In genomic region chr2:101763496-101764333, GRCh38 we compare ENCODE assay signal across 1 cellular context.
TF ChIP-seq lines count a peak whose summit lies in the region.

No MANE protein-coding gene starts in this region.

TF ChIP-seq in HepG2, 621 proteins besides CTCF, POLR2A, EP300 and RAD21 (continued from another document and continues in another):
- TF ChIP-seq SKIL (CRISPR knock-in tag; IDR thresholded peaks at IDR 0.05; ENCODE audit: borderline replicate concordance) (peak; percentile 79; the same call in 1 of the 2 replicates), IRF2 (CRISPR knock-in tag; IDR thresholded peaks at IDR 0.05) (peak; percentile 82; the same call in 1 of the 2 replicates), DNMT1 (CRISPR knock-in tag; IDR thresholded peaks at IDR 0.05) (no peak), MAFF (IDR thresholded peaks at IDR 0.05; ENCODE audit: low read depth, low read length) (no peak), KDM3A (CRISPR knock-in tag; IDR thresholded peaks at IDR 0.05; ENCODE audit: low read depth) (no peak), RBFOX2 (IDR thresholded peaks at IDR 0.05; ENCODE audit: low read depth, low read length) (no peak), ZNF17 (CRISPR knock-in tag; IDR thresholded peaks at IDR 0.05) (no peak), U2AF1 (optimal IDR thresholded peaks at IDR 0.05; ENCODE audit: low read depth, low read length) (no peak), ZNF777 (CRISPR knock-in tag; IDR thresholded peaks at IDR 0.05) (no peak), HOMEZ (CRISPR knock-in tag; IDR thresholded peaks at IDR 0.05; ENCODE audit: low read depth) (peak; percentile 57; the same call in 1 of the 2 replicates), ADNP (CRISPR knock-in tag; IDR thresholded peaks at IDR 0.05) (no peak), RARG (CRISPR knock-in tag; IDR thresholded peaks at IDR 0.05; ENCODE audit: low read depth) (no peak), FOXP1 (IDR thresholded peaks at IDR 0.05) (peak; percentile 82), FOXP1 (CRISPR knock-in tag; IDR thresholded peaks at IDR 0.05) (peak; percentile 95), ZNF790 (CRISPR knock-in tag; IDR thresholded peaks at IDR 0.05; ENCODE audit: borderline replicate concordance) (no peak), CBFB (CRISPR knock-in tag; IDR thresholded peaks at IDR 0.05) (peak; percentile 94), GTF3A (CRISPR knock-in tag; conservative IDR thresholded peaks at IDR 0.05) (no peak), PBX3 (CRISPR knock-in tag; IDR thresholded peaks at IDR 0.05; ENCODE audit: borderline replicate concordance) (no peak), KLF6 (CRISPR knock-in tag; IDR thresholded peaks at IDR 0.05) (0 out of 2 replicates have a peak, but pooled peaks have one; percentile 73), ZSCAN29 (CRISPR knock-in tag; conservative IDR thresholded peaks at IDR 0.05) (0 out of 2 replicates have a peak, but pooled peaks have one; percentile 26), ZNF20 (CRISPR knock-in tag; IDR thresholded peaks at IDR 0.05) (no peak), E2F2 (CRISPR knock-in tag; IDR thresholded peaks at IDR 0.05; ENCODE audit: borderline replicate concordance) (no peak), ZSCAN21 (CRISPR knock-in tag; IDR thresholded peaks at IDR 0.05; ENCODE audit: borderline replicate concordance) (no peak), ZFP41 (CRISPR knock-in tag; IDR thresholded peaks at IDR 0.05; ENCODE audit: borderline replicate concordance) (no peak), ZNF329 (CRISPR knock-in tag; IDR thresholded peaks at IDR 0.05; ENCODE audit: low read depth) (no peak), HIVEP1 (CRISPR knock-in tag; IDR thresholded peaks at IDR 0.05) (no peak; the same call in 1 of the 2 replicates), FOXK2 (IDR thresholded peaks at IDR 0.05) (peak; percentile 51; the same call in 1 of the 2 replicates), ZNF788 (CRISPR knock-in tag; IDR thresholded peaks at IDR 0.05; ENCODE audit: borderline replicate concordance) (no peak), ZNF609 (CRISPR knock-in tag; IDR thresholded peaks at IDR 0.05; ENCODE audit: borderline replicate concordance) (peak; percentile 94), SKI (IDR thresholded peaks at IDR 0.05; ENCODE audit: partially characterized antibody) (peak; percentile 91), ZNF543 (CRISPR knock-in tag; IDR thresholded peaks at IDR 0.05) (no peak), JDP2 (CRISPR knock-in tag; IDR thresholded peaks at IDR 0.05; ENCODE audit: borderline replicate concordance) (no peak), RAD51 (IDR thresholded peaks at IDR 0.05; ENCODE audit: borderline replicate concordance) (peak; percentile 79), ZSCAN25 (CRISPR knock-in tag; IDR thresholded peaks at IDR 0.05) (0 out of 2 replicates have a peak, but pooled peaks have one; percentile 29), TCF12 (IDR thresholded peaks at IDR 0.05) (no peak), TCF12 (CRISPR knock-in tag; IDR thresholded peaks at IDR 0.05) (0 out of 2 replicates have a peak, but pooled peaks have one; percentile 64), NR3C1 (CRISPR knock-in tag; IDR thresholded peaks at IDR 0.05) (no peak), ZNF614 (CRISPR knock-in tag; IDR thresholded peaks at IDR 0.05; ENCODE audit: borderline replicate concordance) (0 out of 2 replicates have a peak, but pooled peaks have one; percentile 15), REL (CRISPR knock-in tag; conservative IDR thresholded peaks at IDR 0.05) (no peak), ZNF557 (CRISPR knock-in tag; IDR thresholded peaks at IDR 0.05) (no peak), ZNF263 (CRISPR knock-in tag; IDR thresholded peaks at IDR 0.05) (no peak; the same call in 1 of the 2 replicates), SALL2 (CRISPR knock-in tag; IDR thresholded peaks at IDR 0.05) (peak; percentile 49; the same call in 1 of the 2 replicates), HOXA5 (CRISPR knock-in tag; IDR thresholded peaks at IDR 0.05) (0 out of 2 replicates have a peak, but pooled peaks have one; percentile 48), CAMTA2 (CRISPR knock-in tag; IDR thresholded peaks at IDR 0.05; ENCODE audit: borderline replicate concordance) (no peak), NR2F6 (IDR thresholded peaks at IDR 0.05) (peak; percentile 94), NR2F6 (CRISPR knock-in tag; IDR thresholded peaks at IDR 0.05) (peak; percentile 91), ZBTB33 (CRISPR knock-in tag; IDR thresholded peaks at IDR 0.05) (peak; percentile 41; the same call in 1 of the 2 replicates)
- TF ChIP-seq, protein P1, sequence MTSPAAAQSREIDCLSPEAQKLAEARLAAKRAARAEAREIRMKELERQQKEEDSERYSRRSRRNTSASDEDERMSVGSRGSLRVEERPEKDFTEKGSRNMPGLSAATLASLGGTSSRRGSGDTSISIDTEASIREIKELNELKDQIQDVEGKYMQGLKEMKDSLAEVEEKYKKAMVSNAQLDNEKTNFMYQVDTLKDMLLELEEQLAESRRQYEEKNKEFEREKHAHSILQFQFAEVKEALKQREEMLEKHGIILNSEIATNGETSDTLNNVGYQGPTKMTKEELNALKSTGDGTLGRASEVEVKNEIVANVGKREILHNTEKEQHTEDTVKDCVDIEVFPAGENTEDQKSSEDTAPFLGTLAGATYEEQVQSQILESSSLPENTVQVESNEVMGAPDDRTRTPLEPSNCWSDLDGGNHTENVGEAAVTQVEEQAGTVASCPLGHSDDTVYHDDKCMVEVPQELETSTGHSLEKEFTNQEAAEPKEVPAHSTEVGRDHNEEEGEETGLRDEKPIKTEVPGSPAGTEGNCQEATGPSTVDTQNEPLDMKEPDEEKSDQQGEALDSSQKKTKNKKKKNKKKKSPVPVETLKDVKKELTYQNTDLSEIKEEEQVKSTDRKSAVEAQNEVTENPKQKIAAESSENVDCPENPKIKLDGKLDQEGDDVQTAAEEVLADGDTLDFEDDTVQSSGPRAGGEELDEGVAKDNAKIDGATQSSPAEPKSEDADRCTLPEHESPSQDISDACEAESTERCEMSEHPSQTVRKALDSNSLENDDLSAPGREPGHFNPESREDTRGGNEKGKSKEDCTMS (CRISPR knock-in tag; conservative IDR thresholded peaks at IDR 0.05): no peak
- TF ChIP-seq, protein P2, sequence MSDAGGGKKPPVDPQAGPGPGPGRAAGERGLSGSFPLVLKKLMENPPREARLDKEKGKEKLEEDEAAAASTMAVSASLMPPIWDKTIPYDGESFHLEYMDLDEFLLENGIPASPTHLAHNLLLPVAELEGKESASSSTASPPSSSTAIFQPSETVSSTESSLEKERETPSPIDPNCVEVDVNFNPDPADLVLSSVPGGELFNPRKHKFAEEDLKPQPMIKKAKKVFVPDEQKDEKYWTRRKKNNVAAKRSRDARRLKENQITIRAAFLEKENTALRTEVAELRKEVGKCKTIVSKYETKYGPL (CRISPR knock-in tag; IDR thresholded peaks at IDR 0.05): no peak
- TF ChIP-seq, protein P3, sequence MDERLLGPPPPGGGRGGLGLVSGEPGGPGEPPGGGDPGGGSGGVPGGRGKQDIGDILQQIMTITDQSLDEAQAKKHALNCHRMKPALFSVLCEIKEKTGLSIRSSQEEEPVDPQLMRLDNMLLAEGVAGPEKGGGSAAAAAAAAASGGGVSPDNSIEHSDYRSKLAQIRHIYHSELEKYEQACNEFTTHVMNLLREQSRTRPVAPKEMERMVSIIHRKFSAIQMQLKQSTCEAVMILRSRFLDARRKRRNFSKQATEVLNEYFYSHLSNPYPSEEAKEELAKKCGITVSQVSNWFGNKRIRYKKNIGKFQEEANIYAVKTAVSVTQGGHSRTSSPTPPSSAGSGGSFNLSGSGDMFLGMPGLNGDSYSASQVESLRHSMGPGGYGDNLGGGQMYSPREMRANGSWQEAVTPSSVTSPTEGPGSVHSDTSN (CRISPR knock-in tag; IDR thresholded peaks at IDR 0.05): no peak
